ENCODE assay signal across 1 cellular context in the genomic region with DNA sequence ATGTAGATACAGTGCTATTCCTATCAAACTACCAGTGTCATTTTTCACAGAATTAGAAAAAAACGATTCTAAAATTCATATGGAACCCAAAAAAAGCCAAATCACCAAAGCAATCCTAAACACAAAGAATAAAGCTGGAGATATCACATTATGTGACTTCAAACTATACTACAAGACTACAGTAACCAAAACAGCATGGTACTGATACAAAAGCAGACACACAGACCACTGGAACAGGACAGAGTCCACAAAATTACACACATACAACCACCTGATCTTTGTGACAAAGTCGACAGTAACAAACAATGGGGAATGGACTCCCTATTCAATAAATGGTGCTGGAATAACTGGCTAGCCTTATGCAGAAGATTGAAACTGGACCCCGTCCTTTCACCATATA.
TF ChIP-seq lines count a peak whose summit lies in the region.

No MANE protein-coding gene starts in this region.

TF ChIP-seq in HEK293, 187 proteins besides CTCF, POLR2A, EP300 and RAD21 (continued from another document):
- TF ChIP-seq, protein P1, sequence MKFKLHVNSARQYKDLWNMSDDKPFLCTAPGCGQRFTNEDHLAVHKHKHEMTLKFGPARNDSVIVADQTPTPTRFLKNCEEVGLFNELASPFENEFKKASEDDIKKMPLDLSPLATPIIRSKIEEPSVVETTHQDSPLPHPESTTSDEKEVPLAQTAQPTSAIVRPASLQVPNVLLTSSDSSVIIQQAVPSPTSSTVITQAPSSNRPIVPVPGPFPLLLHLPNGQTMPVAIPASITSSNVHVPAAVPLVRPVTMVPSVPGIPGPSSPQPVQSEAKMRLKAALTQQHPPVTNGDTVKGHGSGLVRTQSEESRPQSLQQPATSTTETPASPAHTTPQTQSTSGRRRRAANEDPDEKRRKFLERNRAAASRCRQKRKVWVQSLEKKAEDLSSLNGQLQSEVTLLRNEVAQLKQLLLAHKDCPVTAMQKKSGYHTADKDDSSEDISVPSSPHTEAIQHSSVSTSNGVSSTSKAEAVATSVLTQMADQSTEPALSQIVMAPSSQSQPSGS (tag by site-specific recombination; IDR thresholded peaks at IDR 0.05; ENCODE audit: low read depth) = no peak
- TF ChIP-seq ZNF561 (tag by site-specific recombination; IDR thresholded peaks at IDR 0.05; ENCODE audit: borderline replicate concordance) = no peak
- no peak for TF ChIP-seq SCRT2 (tag by site-specific recombination; IDR thresholded peaks at IDR 0.05)
- TF ChIP-seq, protein P2, sequence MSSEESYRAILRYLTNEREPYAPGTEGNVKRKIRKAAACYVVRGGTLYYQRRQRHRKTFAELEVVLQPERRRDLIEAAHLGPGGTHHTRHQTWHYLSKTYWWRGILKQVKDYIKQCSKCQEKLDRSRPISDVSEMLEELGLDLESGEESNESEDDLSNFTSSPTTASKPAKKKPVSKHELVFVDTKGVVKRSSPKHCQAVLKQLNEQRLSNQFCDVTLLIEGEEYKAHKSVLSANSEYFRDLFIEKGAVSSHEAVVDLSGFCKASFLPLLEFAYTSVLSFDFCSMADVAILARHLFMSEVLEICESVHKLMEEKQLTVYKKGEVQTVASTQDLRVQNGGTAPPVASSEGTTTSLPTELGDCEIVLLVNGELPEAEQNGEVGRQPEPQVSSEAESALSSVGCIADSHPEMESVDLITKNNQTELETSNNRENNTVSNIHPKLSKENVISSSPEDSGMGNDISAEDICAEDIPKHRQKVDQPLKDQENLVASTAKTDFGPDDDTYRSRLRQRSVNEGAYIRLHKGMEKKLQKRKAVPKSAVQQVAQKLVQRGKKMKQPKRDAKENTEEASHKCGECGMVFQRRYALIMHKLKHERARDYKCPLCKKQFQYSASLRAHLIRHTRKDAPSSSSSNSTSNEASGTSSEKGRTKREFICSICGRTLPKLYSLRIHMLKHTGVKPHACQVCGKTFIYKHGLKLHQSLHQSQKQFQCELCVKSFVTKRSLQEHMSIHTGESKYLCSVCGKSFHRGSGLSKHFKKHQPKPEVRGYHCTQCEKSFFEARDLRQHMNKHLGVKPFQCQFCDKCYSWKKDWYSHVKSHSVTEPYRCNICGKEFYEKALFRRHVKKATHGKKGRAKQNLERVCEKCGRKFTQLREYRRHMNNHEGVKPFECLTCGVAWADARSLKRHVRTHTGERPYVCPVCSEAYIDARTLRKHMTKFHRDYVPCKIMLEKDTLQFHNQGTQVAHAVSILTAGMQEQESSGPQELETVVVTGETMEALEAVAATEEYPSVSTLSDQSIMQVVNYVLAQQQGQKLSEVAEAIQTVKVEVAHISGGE (tag by site-specific recombination; conservative IDR thresholded peaks at IDR 0.05; ENCODE audit: low read depth) = no peak
- TF ChIP-seq, protein P3, sequence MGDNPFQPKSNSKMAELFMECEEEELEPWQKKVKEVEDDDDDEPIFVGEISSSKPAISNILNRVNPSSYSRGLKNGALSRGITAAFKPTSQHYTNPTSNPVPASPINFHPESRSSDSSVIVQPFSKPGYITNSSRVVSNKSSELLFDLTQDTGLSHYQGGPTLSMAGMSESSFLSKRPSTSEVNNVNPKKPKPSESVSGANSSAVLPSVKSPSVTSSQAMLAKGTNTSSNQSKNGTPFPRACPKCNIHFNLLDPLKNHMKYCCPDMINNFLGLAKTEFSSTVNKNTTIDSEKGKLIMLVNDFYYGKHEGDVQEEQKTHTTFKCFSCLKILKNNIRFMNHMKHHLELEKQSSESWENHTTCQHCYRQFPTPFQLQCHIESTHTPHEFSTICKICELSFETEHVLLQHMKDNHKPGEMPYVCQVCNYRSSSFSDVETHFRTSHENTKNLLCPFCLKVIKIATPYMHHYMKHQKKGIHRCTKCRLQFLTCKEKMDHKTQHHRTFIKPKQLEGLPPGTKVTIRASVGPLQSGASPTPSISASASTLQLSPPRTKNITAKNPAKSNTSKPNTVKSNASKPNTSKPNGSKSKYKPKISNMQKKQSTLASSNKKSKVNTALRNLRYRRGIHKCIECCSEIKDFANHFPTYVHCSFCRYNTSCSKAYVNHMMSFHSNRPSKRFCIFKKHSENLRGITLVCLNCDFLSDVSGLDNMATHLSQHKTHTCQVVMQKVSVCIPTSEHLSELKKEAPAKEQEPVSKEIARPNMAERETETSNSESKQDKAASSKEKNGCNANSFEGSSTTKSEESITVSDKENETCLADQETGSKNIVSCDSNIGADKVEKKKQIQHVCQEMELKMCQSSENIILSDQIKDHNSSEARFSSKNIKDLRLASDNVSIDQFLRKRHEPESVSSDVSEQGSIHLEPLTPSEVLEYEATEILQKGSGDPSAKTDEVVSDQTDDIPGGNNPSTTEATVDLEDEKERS (tag by site-specific recombination; IDR thresholded peaks at IDR 0.05) = 0 out of 2 replicates have a peak, but pooled peaks have one; percentile 70
- TF ChIP-seq, protein P4, sequence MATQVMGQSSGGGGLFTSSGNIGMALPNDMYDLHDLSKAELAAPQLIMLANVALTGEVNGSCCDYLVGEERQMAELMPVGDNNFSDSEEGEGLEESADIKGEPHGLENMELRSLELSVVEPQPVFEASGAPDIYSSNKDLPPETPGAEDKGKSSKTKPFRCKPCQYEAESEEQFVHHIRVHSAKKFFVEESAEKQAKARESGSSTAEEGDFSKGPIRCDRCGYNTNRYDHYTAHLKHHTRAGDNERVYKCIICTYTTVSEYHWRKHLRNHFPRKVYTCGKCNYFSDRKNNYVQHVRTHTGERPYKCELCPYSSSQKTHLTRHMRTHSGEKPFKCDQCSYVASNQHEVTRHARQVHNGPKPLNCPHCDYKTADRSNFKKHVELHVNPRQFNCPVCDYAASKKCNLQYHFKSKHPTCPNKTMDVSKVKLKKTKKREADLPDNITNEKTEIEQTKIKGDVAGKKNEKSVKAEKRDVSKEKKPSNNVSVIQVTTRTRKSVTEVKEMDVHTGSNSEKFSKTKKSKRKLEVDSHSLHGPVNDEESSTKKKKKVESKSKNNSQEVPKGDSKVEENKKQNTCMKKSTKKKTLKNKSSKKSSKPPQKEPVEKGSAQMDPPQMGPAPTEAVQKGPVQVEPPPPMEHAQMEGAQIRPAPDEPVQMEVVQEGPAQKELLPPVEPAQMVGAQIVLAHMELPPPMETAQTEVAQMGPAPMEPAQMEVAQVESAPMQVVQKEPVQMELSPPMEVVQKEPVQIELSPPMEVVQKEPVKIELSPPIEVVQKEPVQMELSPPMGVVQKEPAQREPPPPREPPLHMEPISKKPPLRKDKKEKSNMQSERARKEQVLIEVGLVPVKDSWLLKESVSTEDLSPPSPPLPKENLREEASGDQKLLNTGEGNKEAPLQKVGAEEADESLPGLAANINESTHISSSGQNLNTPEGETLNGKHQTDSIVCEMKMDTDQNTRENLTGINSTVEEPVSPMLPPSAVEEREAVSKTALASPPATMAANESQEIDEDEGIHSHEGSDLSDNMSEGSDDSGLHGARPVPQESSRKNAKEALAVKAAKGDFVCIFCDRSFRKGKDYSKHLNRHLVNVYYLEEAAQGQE (tag by site-specific recombination; IDR thresholded peaks at IDR 0.05) = no peak
- TF ChIP-seq KLF9 (tag by site-specific recombination; IDR thresholded peaks at IDR 0.05; ENCODE audit: low read depth) = no peak
- TF ChIP-seq MYNN (tag by site-specific recombination; IDR thresholded peaks at IDR 0.05; ENCODE audit: borderline replicate concordance) = no peak
- TF ChIP-seq SETDB1 (IDR thresholded peaks at IDR 0.05; ENCODE audit: insufficient read length, low read length) = peak; percentile 36
- TF ChIP-seq, protein P5, sequence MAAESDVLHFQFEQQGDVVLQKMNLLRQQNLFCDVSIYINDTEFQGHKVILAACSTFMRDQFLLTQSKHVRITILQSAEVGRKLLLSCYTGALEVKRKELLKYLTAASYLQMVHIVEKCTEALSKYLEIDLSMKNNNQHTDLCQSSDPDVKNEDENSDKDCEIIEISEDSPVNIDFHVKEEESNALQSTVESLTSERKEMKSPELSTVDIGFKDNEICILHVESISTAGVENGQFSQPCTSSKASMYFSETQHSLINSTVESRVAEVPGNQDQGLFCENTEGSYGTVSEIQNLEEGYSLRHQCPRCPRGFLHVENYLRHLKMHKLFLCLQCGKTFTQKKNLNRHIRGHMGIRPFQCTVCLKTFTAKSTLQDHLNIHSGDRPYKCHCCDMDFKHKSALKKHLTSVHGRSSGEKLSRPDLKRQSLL (tag by site-specific recombination; IDR thresholded peaks at IDR 0.05) = no peak
- no peak for TF ChIP-seq ZNF10 (tag by site-specific recombination; IDR thresholded peaks at IDR 0.05)
